ENCODE assay signal across 1 cellular context in genomic region chr6:19452495-19452894, GRCh38.
TF ChIP-seq lines count a peak whose summit lies in the region.

No MANE protein-coding gene starts in this region.

TF ChIP-seq in GM23338, 12 proteins besides CTCF, POLR2A, EP300 and RAD21 (continued from another document):
- TF ChIP-seq ZNF462 (CRISPR knock-in tag; IDR thresholded peaks at IDR 0.05), result no peak
- no peak for TF ChIP-seq POLR2AphosphoS5 (IDR thresholded peaks at IDR 0.05; ENCODE audit: low read depth)
- no peak for TF ChIP-seq ZNF114 (CRISPR knock-in tag; IDR thresholded peaks at IDR 0.05)
- TF ChIP-seq ZNF331 (CRISPR knock-in tag; IDR thresholded peaks at IDR 0.05; ENCODE audit: low read depth), result no peak
